Comparison of ENCODE assay signal across 26 cellular contexts in genomic region chr5:142159354-142159753, GRCh38.
"Had no signal": no experiment of that assay in that cellular context is flagged by ENCODE, and none has a peak within 500 bp of the region (broad histone marks: within the 10 kb centered on the region; RNA-seq: fewer than 3 reads in every experiment).

No MANE protein-coding gene starts in this region.

- H3K27me3 ChIP-seq: esophagus muscularis mucosa, foreskin keratinocyte, gastroesophageal sphincter, heart left ventricle, hepatocyte, left lung, right lobe of liver, transverse colon, vagina had no signal

- H3K36me3 ChIP-seq: transverse colon, vagina had no signal

- H3K4me1 ChIP-seq: esophagus muscularis mucosa, foreskin keratinocyte, gastroesophageal sphincter, left lung, parathyroid adenoma, right lobe of liver, transverse colon, vagina had no signal

- H3K9me3 ChIP-seq: esophagus muscularis mucosa, gastroesophageal sphincter, heart left ventricle, left lung, mucosa of descending colon, right lobe of liver, thoracic aorta, transverse colon, vagina had no signal

- H3K36me3 Mint-ChIP-seq: naive B cell; natural killer cell treated with Interleukin-12 subunit alpha and Interleukin-12 subunit beta and Interleukin-15 and Interleukin-18, amount 100 ng/mL, for 72 hours had no signal

- H3K27ac ChIP-seq: esophagus muscularis mucosa, foreskin keratinocyte, gastroesophageal sphincter, heart left ventricle, hepatocyte, left lung, parathyroid adenoma, right lobe of liver, thoracic aorta, transverse colon, vagina had no signal

- H3K27ac Mint-ChIP-seq: mesothelial cell of epicardium; naive B cell; natural killer cell treated with Interleukin-12 subunit alpha and Interleukin-12 subunit beta and Interleukin-15 and Interleukin-18, amount 100 ng/mL, for 72 hours; progenitor cell of endocrine pancreas; stimulated activated naive B cell treated with anti-CD40 and anti-IgM and Interleukin-4, amounts not matched to agents 10 μg/mL and 1 μg/mL and 100 μg/mL, for 72 hours had no signal

- H3K4me1 Mint-ChIP-seq: naive B cell had no signal

- H3K4me3 Mint-ChIP-seq: mesothelial cell of epicardium; naive B cell; natural killer cell treated with Interleukin-12 subunit alpha and Interleukin-12 subunit beta and Interleukin-15 and Interleukin-18, amount 100 ng/mL, for 72 hours; neural crest cell; stimulated activated naive B cell treated with anti-CD40 and anti-IgM and Interleukin-4, amounts not matched to agents 10 μg/mL and 1 μg/mL and 100 μg/mL, for 72 hours; stimulated activated naive CD8-positive, alpha-beta T cell treated with anti-CD3 and anti-CD28 coated beads, Interleukin-15, Interleukin-2, amounts not matched to agents 100 ng/mL and 50 ng/mL, for 24 hours had no signal

- H3K27me3 Mint-ChIP-seq: naive B cell; natural killer cell treated with Interleukin-12 subunit alpha and Interleukin-12 subunit beta and Interleukin-15 and Interleukin-18, amount 100 ng/mL, for 72 hours; progenitor cell of endocrine pancreas; stimulated activated naive B cell treated with anti-CD40 and anti-IgM and Interleukin-4, amounts not matched to agents 10 μg/mL and 1 μg/mL and 100 μg/mL, for 72 hours; stimulated activated naive CD8-positive, alpha-beta T cell treated with anti-CD3 and anti-CD28 coated beads, Interleukin-15, Interleukin-2, amounts not matched to agents 100 ng/mL and 50 ng/mL, for 24 hours had no signal

- H3K9me3 Mint-ChIP-seq: mesothelial cell of epicardium; naive B cell; natural killer cell treated with Interleukin-12 subunit alpha and Interleukin-12 subunit beta and Interleukin-15 and Interleukin-18, amount 100 ng/mL, for 72 hours; neural crest cell; stimulated activated naive B cell treated with anti-CD40 and anti-IgM and Interleukin-4, amounts not matched to agents 10 μg/mL and 1 μg/mL and 100 μg/mL, for 72 hours; stimulated activated naive CD8-positive, alpha-beta T cell treated with anti-CD3 and anti-CD28 coated beads, Interleukin-15, Interleukin-2, amounts not matched to agents 100 ng/mL and 50 ng/mL, for 24 hours had no signal

- ATAC-seq: foreskin keratinocyte; gastroesophageal sphincter; heart left ventricle; left lung; mucosa of descending colon; natural killer cell treated with Interleukin-12 subunit alpha and Interleukin-12 subunit beta and Interleukin-15 and Interleukin-18, amount 100 ng/mL, for 72 hours; right lobe of liver; stimulated activated naive B cell treated with anti-CD40 and anti-IgM and Interleukin-4, amounts not matched to agents 10 μg/mL and 1 μg/mL and 100 μg/mL, for 72 hours had no signal

- DNase-seq: dermis blood vessel endothelial cell; effector memory CD4-positive, alpha-beta T cell; foreskin keratinocyte; heart left ventricle; kidney; left lung; mesenchymal stem cell; mucosa of descending colon; naive B cell; right lobe of liver; small intestine; stimulated activated CD4-positive, alpha-beta T cell treated with anti-CD3 and anti-CD28 coated beads, Interleukin-15, amount 100 ng/mL, for 24 hours; stimulated activated CD4-positive, alpha-beta T cell treated with anti-CD3 and anti-CD28 coated beads, Interleukin-2, amount 100 ng/mL, for 48 hours; stimulated activated naive B cell treated with anti-CD40 and anti-IgM and Interleukin-4, amounts not matched to agents 10 μg/mL and 1 μg/mL and 100 μg/mL, for 72 hours; transverse colon had no signal

- H3K79me2 ChIP-seq: hepatocyte, parathyroid adenoma had no signal

- H3K9ac ChIP-seq: parathyroid adenoma had no signal

- H2AFZ ChIP-seq: hepatocyte, parathyroid adenoma had no signal

- H3K4me3 ChIP-seq: esophagus muscularis mucosa, gastroesophageal sphincter, heart left ventricle, hepatocyte, left lung, mucosa of descending colon, right lobe of liver, thoracic aorta, transverse colon, vagina had no signal

- H3K4me2 ChIP-seq: hepatocyte had no signal
